16 cellular contexts compared by ENCODE assay signal in the genomic region with DNA sequence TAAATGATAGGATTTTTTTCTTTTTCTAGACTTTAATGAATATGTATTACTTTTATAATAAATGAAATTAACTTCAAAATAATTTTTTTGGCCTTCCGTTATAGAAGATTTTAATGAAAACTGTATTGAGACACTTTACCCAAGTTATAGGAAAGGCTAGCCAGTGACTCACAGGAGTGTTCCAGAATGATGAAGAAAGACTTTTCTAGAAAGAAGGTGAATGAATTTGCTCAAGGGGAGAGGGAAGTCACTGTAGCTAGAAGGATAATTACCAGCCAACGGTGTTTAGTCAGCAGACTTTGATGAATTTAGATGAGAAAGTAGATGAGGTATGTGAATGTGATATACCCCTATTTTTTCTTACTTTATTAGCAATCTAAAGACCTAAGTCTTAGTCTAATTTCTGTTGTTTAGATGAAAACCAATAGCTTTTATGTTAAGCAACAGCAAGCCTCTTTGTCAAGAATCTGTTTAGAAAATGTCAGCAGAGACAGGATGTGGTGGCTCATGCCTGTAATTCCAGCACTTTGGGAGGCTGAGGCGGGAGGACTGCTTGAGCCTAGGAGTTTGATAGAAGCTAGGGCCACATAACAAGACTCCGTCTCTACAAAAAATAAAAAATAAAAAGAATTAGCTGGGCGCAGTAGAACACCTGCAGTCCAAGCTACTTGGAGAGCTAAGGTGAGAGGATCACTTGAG. TPM values are rescaled to one million over a fixed set of nuclear protein-coding genes. Genes with fewer than 3 reads are reported as not detected.
DNase-seq lines count a peak whose midpoint lies in the region; ATAC-seq and TF ChIP-seq lines count a peak whose summit lies in the region.
"Had no signal": no experiment of that assay in that cellular context is flagged by ENCODE, and none has a peak within 500 bp of the region (broad histone marks: within the 10 kb centered on the region; RNA-seq: fewer than 3 reads in every experiment).

No MANE protein-coding gene starts in this region.

- H3K79me2 ChIP-seq in PC-3 (ENCODE audit: low read length) = peaks cover 38% of the 10 kb centered on the region

- H3K4me2 ChIP-seq in PC-3 (ENCODE audit: low read length) = no peak overlapping the region; the same call in 1 of the 2 replicates

- ATAC-seq in PC-3 = no peak
- ATAC-seq: activated naive CD4-positive, alpha-beta T cell treated with anti-CD3 and anti-CD28 coated beads, Interleukin-2, amount 50 U/mL, for 72 hours had no signal

- H2AFZ ChIP-seq in PC-3 (ENCODE audit: low read length) = no peak overlapping the region

- H3K9ac ChIP-seq in PC-3 (ENCODE audit: low read length) (no peak overlapping the region), subcutaneous abdominal adipose tissue (ENCODE audit: low read length in 5 of 5) (no peak overlapping the region)

- POLR2A ChIA-PET in PC-3 (lab: Charles Lee; ENCODE audit: unreplicated experiment) = interaction anchor here (0.5 to 0.6 kb wide), 2 partner anchors 13 to 46 kb away, joined by 3 to 4 read pairs; no protein-coding TSS in a partner anchor

- H3K9me2 ChIP-seq in PC-3 (replicated peaks; ENCODE audit: low read length) = no peaks in the 10 kb centered on the region

- peak overlapping the region; percentile 49 for H3K27ac Mint-ChIP-seq in activated naive CD4-positive, alpha-beta T cell treated with anti-CD3 and anti-CD28 coated beads, Interleukin-2, amount 50 U/mL, for 24 hours
- no peak overlapping the region for H3K27ac Mint-ChIP-seq in activated naive CD4-positive, alpha-beta T cell treated with anti-CD3 and anti-CD28 coated beads, Interleukin-2, amount 10 ng/mL, durations not matched to agents 7 days and 5 days

- TF ChIP-seq CTCF in PC-3 (conservative IDR thresholded peaks at IDR 0.05; ENCODE audit: low read depth, low read length) (no peak), fibroblast of mammary gland (conservative IDR thresholded peaks at IDR 0.05; ENCODE audit: control insufficient read depth, insufficient read depth, low read depth, low read length) (no peak)

- H3K36me3 Mint-ChIP-seq in activated naive CD4-positive, alpha-beta T cell treated with anti-CD3 and anti-CD28 coated beads, Interleukin-2, amount 50 U/mL, for 24 hours = peaks cover 23% of the 10 kb centered on the region
- H3K36me3 Mint-ChIP-seq in activated naive CD4-positive, alpha-beta T cell treated with anti-CD3 and anti-CD28 coated beads, Interleukin-2, amount 10 ng/mL, durations not matched to agents 7 days and 5 days = peaks cover 63% of the 10 kb centered on the region

- H3K36me3 ChIP-seq in PC-3 (ENCODE audit: low read depth, low read length) (peaks cover 55% of the 10 kb centered on the region), subcutaneous abdominal adipose tissue (ENCODE audit: control insufficient read depth in 5 of 5, insufficient read depth in 5 of 5, low read length in 5 of 5) (peaks cover 25 to 48% (median 46%) of the 10 kb centered on the region in 5 donors)

- no peak overlapping the region for H3K4me3 Mint-ChIP-seq in activated naive CD4-positive, alpha-beta T cell treated with anti-CD3 and anti-CD28 coated beads, Interleukin-2, amount 50 U/mL, for 24 hours
- H3K4me3 Mint-ChIP-seq in activated naive CD4-positive, alpha-beta T cell treated with anti-CD3 and anti-CD28 coated beads, Interleukin-2, amount 10 ng/mL, durations not matched to agents 7 days and 5 days = no peak overlapping the region
- H3K4me3 Mint-ChIP-seq: nephron progenitor cell had no signal

- H3K4me3 ChIP-seq in PC-3 (ENCODE audit: low read length) (no peak overlapping the region), fibroblast of mammary gland (ENCODE audit: control insufficient read depth, low read depth, low read length) (no peak overlapping the region), subcutaneous abdominal adipose tissue (ENCODE audit: low read depth in 1 of 5, low read length in 5 of 5) (no peak overlapping the region)
- H3K4me3 ChIP-seq: tibial nerve had no signal

- no peaks in the 10 kb centered on the region for H3K27me3 Mint-ChIP-seq in activated naive CD4-positive, alpha-beta T cell treated with anti-CD3 and anti-CD28 coated beads, Interleukin-2, amount 50 U/mL, for 24 hours
- H3K27me3 Mint-ChIP-seq in activated naive CD4-positive, alpha-beta T cell treated with anti-CD3 and anti-CD28 coated beads, Interleukin-2, amount 10 ng/mL, durations not matched to agents 7 days and 5 days = peaks cover 11% of the 10 kb centered on the region

- BruUV-seq in PC-3 (replicated peaks; lab: Mats Ljungman, UMichigan) = TSS peak; percentile 0

- H3F3A ChIP-seq in PC-3 (ENCODE audit: low read length, unreplicated experiment) = peaks cover 5% of the 10 kb centered on the region

- CTCF ChIA-PET in activated naive CD4-positive, alpha-beta T cell treated with anti-CD3 and anti-CD28 coated beads, Interleukin-2, amount 10 ng/mL, durations not matched to agents 7 days and 5 days (lab: Charles Lee) = interaction anchor here (0.8 to 2.9 kb wide), 6 partner anchors 11 to 199 kb away, joined by 3 to 9 read pairs (median 4); a partner anchor contains a TSS
- CTCF ChIA-PET in PC-3 (lab: Charles Lee) = no interaction called here

- H3K27me3 ChIP-seq in PC-3 (ENCODE audit: low read length) = no peaks in the 10 kb centered on the region
- H3K27me3 ChIP-seq in subcutaneous abdominal adipose tissue (ENCODE audit: control insufficient read depth in 5 of 5, insufficient read depth in 4 of 5, low read length in 5 of 5) = no peaks in the 10 kb centered on the region
- H3K27me3 ChIP-seq: tibial nerve had no signal

- H4K20me1 ChIP-seq in PC-3 (ENCODE audit: low read length) = peaks cover 11% of the 10 kb centered on the region; the same call in 1 of the 2 replicates

- H3K9me3 ChIP-seq in PC-3 (ENCODE audit: low read length) = no peaks in the 10 kb centered on the region
- H3K9me3 ChIP-seq in subcutaneous abdominal adipose tissue (ENCODE audit: control insufficient read depth in 5 of 5, low read length in 5 of 5) = no peaks in the 10 kb centered on the region
- H3K9me3 ChIP-seq: tibial nerve had no signal

- H3K9me3 Mint-ChIP-seq in activated naive CD4-positive, alpha-beta T cell treated with anti-CD3 and anti-CD28 coated beads, Interleukin-2, amount 50 U/mL, for 24 hours = no peaks in the 10 kb centered on the region
- H3K9me3 Mint-ChIP-seq in activated naive CD4-positive, alpha-beta T cell treated with anti-CD3 and anti-CD28 coated beads, Interleukin-2, amount 10 ng/mL, durations not matched to agents 7 days and 5 days = no peaks in the 10 kb centered on the region
- H3K9me3 Mint-ChIP-seq: activated naive CD4-positive, alpha-beta T cell treated with anti-CD3 and anti-CD28 coated beads, Interleukin-2, amount 50 U/mL, for 72 hours; nephron progenitor cell had no signal

- H3K4me1 ChIP-seq in PC-3 (ENCODE audit: insufficient read depth, low read length) (peaks cover 65% of the 10 kb centered on the region), subcutaneous abdominal adipose tissue (ENCODE audit: control insufficient read depth in 5 of 5, insufficient read depth in 5 of 5, low read length in 5 of 5) (peaks cover 11 to 69% (median 55%) of the 10 kb centered on the region in 5 donors)

- intact Hi-C loops in PC-3 (cut with micrococcal nuclease) = no loop called here

- no peak overlapping the region for H3K27ac ChIP-seq in PC-3 (ENCODE audit: low read length)
- peak overlapping the region; percentile 37 for H3K27ac ChIP-seq in subcutaneous abdominal adipose tissue (ENCODE audit: low read depth, low read length)
- H3K27ac ChIP-seq: epithelial cell of prostate, tibial nerve had no signal

- DNase-seq in activated naive CD4-positive, alpha-beta T cell treated with anti-CD3 and anti-CD28 coated beads, Interleukin-2, amount 10 ng/mL, durations not matched to agents 7 days and 5 days = no peak
- DNase-seq in PC-3 (no peak), fibroblast of mammary gland (ENCODE audit: low read depth) (peak; percentile 12), NAMALWA (ENCODE audit: low spot score) (no peak), D341Med (ENCODE audit: low spot score) (no peak)
- no peak for DNase-seq in activated CD8-positive, alpha-beta memory T cell treated with anti-CD3 and anti-CD28 coated beads for 24 hours
- DNase-seq: cerebellar nuclear complex, DMS153, NCI-H510A, nephron progenitor cell, T-helper 9 cell had no signal

- peaks cover 51% of the 10 kb centered on the region for H3K4me1 Mint-ChIP-seq in activated naive CD4-positive, alpha-beta T cell treated with anti-CD3 and anti-CD28 coated beads, Interleukin-2, amount 50 U/mL, for 24 hours
- peaks cover 70% of the 10 kb centered on the region for H3K4me1 Mint-ChIP-seq in activated naive CD4-positive, alpha-beta T cell treated with anti-CD3 and anti-CD28 coated beads, Interleukin-2, amount 10 ng/mL, durations not matched to agents 7 days and 5 days

RNA-seq across cellular contexts. Expression of a gene that starts 3.2 kb away (rescaled TPM):
- total RNA-seq in PC-3 (2014; rRNA removed) = 63.5 and 69.5 TPM in 2 replicates

RNA-seq across cellular contexts. Expression of a gene that starts 24.3 kb away (rescaled TPM):
- total RNA-seq in PC-3 (2014; rRNA removed) = not detected in 2 replicates

RNA-seq across cellular contexts. Expression of a gene that starts 37.8 kb away (rescaled TPM):
- total RNA-seq in PC-3 (2014; rRNA removed) = 147 and 166 TPM in 2 replicates

RNA-seq across cellular contexts. Expression of a gene that starts 44.4 kb away (rescaled TPM):
- total RNA-seq in PC-3 (2014; rRNA removed) = 8.5 and 12.4 TPM in 2 replicates

RNA-seq across cellular contexts. Expression of a gene that starts 46.9 kb away (rescaled TPM):
- 41.5 and 43.0 TPM in 2 replicates for total RNA-seq in PC-3 (2014; rRNA removed)
